1 cellular context compared by ENCODE assay signal in the genomic region with DNA sequence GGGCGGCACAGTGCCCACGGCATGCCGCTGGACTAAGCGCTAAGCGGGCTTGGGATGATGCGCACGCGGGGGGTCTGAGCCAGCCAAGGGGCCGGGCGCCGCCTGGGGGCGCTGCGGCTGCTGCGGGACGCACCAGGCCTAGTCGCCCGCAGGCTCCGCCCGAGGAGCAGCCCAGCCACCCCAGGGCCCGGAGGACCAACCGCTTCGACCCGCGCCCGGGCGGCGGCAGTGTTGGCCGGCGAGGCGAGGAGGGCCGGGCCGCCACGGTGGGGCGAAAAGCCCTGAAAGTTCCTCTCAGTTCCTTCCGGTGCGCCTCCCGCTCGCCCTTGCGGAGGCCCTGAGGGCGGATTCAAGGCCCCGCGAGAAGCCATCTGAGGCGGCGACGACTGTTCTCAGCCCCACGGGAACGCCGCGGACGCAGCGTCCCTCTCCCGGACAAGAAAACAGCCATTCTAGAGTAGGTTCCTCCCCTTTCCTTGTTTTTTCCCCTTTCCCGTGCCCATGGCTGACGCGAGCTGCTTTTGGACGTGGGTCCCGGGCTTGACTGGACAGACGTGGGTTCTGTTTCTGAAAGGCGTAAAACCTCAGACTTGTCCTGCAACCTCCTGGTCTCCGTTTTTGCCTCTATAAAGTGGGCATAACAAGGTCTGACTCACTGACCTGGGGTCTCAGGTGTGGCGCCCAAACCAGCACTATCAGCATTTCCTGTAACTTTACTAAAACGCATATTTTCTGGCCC.
TF ChIP-seq lines count a peak whose summit lies in the region.

A gene with protein sequence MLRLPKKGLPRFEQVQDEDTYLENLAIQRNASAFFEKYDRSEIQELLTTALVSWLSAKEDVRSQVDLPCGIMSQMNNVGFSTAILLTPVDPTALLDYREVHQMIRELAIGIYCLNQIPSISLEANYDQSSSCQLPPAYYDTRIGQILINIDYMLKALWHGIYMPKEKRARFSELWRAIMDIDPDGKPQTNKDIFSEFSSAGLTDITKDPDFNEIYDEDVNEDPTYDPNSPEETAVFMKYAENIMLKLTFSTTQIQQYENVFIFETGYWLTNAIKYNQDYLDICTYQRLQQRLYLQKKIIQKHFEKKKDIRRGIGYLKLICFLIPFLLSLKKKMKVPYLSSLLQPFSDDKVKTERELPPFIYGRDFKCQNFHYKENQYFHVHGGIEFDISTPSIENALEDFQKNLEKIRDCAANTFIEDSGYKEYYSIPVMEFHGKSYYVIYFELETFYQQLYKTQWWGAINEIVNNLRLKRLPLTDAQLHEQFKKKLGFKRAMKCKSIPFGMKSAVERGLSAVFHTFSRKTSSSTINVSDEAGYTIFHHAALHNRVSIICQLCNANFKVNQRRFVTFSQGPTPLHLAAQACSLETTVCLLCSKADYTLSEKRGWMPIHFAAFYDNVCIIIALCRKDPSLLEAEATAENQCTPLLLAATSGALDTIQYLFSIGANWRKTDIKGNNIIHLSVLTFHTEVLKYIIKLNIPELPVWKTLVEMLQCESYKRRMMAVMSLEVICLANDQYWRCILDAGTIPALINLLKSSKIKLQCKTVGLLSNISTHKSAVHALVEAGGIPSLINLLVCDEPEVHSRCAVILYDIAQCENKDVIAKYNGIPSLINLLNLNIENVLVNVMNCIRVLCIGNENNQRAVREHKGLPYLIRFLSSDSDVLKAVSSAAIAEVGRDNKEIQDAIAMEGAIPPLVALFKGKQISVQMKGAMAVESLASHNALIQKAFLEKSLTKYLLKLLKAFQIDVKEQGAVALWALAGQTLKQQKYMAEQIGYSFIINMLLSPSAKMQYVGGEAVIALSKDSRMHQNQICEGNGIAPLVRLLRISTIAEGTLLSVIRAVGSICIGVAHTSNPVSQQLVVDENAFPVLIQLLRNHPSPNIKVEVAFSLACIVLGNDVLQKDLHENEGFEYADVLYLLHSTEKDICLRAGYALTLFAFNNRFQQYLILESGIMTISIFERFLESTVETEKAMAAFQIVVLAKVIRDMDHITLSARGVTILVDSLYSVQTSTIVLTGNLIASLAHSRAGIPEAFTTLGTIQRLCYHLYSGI (N-terminal part only) (plus strand): TSS at position 297 of the 739 bp plus-strand sequence. CDS start 1,821 bp downstream, outside the sequence.

TF ChIP-seq in HepG2, 621 proteins besides CTCF, POLR2A, EP300 and RAD21 (continued from another document):
- TF ChIP-seq, protein P1, sequence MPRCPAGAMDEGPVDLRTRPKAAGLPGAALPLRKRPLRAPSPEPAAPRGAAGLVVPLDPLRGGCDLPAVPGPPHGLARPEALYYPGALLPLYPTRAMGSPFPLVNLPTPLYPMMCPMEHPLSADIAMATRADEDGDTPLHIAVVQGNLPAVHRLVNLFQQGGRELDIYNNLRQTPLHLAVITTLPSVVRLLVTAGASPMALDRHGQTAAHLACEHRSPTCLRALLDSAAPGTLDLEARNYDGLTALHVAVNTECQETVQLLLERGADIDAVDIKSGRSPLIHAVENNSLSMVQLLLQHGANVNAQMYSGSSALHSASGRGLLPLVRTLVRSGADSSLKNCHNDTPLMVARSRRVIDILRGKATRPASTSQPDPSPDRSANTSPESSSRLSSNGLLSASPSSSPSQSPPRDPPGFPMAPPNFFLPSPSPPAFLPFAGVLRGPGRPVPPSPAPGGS (CRISPR knock-in tag; IDR thresholded peaks at IDR 0.05) = peak; percentile 99
- no peak for TF ChIP-seq NBN (conservative IDR thresholded peaks at IDR 0.05)
- TF ChIP-seq ZNF292 (CRISPR knock-in tag; IDR thresholded peaks at IDR 0.05; ENCODE audit: borderline replicate concordance, low read depth) = peak; percentile 66; the same call in 1 of the 2 replicates
- TF ChIP-seq ZNF556 (CRISPR knock-in tag; IDR thresholded peaks at IDR 0.05; ENCODE audit: borderline replicate concordance) = peak; percentile 99
- TF ChIP-seq PHB2 (IDR thresholded peaks at IDR 0.05; ENCODE audit: partially characterized antibody) = no peak
- TF ChIP-seq PHF8 (CRISPR knock-in tag; IDR thresholded peaks at IDR 0.05) = peak; percentile 97
- TF ChIP-seq MAFG (CRISPR knock-in tag; IDR thresholded peaks at IDR 0.05) = no peak
- TF ChIP-seq, protein P2, sequence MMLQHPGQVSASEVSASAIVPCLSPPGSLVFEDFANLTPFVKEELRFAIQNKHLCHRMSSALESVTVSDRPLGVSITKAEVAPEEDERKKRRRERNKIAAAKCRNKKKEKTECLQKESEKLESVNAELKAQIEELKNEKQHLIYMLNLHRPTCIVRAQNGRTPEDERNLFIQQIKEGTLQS (CRISPR knock-in tag; IDR thresholded peaks at IDR 0.05) = 0 out of 2 replicates have a peak, but pooled peaks have one; percentile 18
- peak; percentile 91 for TF ChIP-seq AKAP8 (CRISPR knock-in tag; IDR thresholded peaks at IDR 0.05)
- peak; percentile 89; the same call in 1 of the 2 replicates for TF ChIP-seq ZNF225 (CRISPR knock-in tag; IDR thresholded peaks at IDR 0.05)
- TF ChIP-seq ZNF674 (CRISPR knock-in tag; IDR thresholded peaks at IDR 0.05; ENCODE audit: low read depth) = peak; percentile 93; the same call in 1 of the 2 replicates
- peak; percentile 28; the same call in 1 of the 2 replicates for TF ChIP-seq NFKBIZ (CRISPR knock-in tag; IDR thresholded peaks at IDR 0.05)
- no peak for TF ChIP-seq PRPF4 (IDR thresholded peaks at IDR 0.05; ENCODE audit: low read depth, low read length, poor library complexity, severe bottlenecking)
- TF ChIP-seq, protein P3, sequence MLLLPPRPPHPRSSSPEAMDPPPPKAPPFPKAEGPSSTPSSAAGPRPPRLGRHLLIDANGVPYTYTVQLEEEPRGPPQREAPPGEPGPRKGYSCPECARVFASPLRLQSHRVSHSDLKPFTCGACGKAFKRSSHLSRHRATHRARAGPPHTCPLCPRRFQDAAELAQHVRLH (CRISPR knock-in tag; IDR thresholded peaks at IDR 0.05; ENCODE audit: borderline replicate concordance, low read depth) = peak; percentile 93; the same call in 1 of the 2 replicates
- TF ChIP-seq ZNF256 (CRISPR knock-in tag; conservative IDR thresholded peaks at IDR 0.05) = peak; percentile 45; the same call in 1 of the 2 replicates
- TF ChIP-seq ZNF337 (CRISPR knock-in tag; IDR thresholded peaks at IDR 0.05; ENCODE audit: borderline replicate concordance, low read depth) = no peak
- TF ChIP-seq IRX3 (CRISPR knock-in tag; IDR thresholded peaks at IDR 0.05; ENCODE audit: borderline replicate concordance, low read depth) = peak; percentile 99
- TF ChIP-seq RFX5 (IDR thresholded peaks at IDR 0.05; ENCODE audit: low read depth, low read length) = peak; percentile 14; the same call in 1 of the 2 replicates
- TF ChIP-seq ZNF354B (CRISPR knock-in tag; IDR thresholded peaks at IDR 0.05) = peak; percentile 95; the same call in 1 of the 2 replicates
- TF ChIP-seq ZNF740 (CRISPR knock-in tag; IDR thresholded peaks at IDR 0.05) = no peak; the same call in none of the 2 replicates
- peak; percentile 86; the same call in 1 of the 2 replicates for TF ChIP-seq MEIS1 (CRISPR knock-in tag; IDR thresholded peaks at IDR 0.05; ENCODE audit: borderline replicate concordance)
- no peak for TF ChIP-seq KLF13 (CRISPR knock-in tag; IDR thresholded peaks at IDR 0.05)
- peak; percentile 25; the same call in 1 of the 2 replicates for TF ChIP-seq HNF4A (CRISPR knock-in tag; IDR thresholded peaks at IDR 0.05)
- no peak for TF ChIP-seq ZNF616 (CRISPR knock-in tag; IDR thresholded peaks at IDR 0.05; ENCODE audit: low read depth)
- TF ChIP-seq ZNF772 (CRISPR knock-in tag; IDR thresholded peaks at IDR 0.05) = peak; percentile 98
TF ChIP-seq in HepG2: peak in this region for 421.
